Comparison of ENCODE assay signal across 8 cellular contexts in the genomic region with DNA sequence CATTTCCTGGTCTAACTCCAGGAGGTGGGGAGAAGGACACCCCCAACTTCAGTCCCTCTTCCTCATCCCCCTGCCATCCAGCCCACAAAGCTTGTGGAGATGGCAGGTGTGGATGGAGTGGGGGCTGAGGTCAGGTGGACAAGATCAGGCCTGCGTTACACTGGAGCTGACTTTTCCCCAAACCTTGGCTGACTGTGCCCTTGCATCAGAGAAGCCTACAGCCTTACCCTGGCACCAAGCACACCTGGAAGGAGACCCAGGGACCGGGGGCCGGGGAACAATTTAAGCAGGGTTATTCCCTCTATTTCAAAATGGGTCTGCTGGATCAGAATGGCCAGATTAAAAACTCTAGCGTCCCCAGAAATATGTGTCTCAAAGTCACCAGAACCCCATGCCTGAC. TPM values are rescaled to one million over a fixed set of nuclear protein-coding genes. Genes with fewer than 3 reads are reported as not detected.
DNase-seq lines count a peak whose midpoint lies in the region; ATAC-seq and TF ChIP-seq lines count a peak whose summit lies in the region.

No MANE protein-coding gene starts in this region.

- no peak overlapping the region for H3K4me3 ChIP-seq in left ventricle myocardium inferior

- no peaks in the 10 kb centered on the region for H3K9me3 ChIP-seq in left ventricle myocardium inferior (replicated peaks)

- no peaks in the 10 kb centered on the region for H3K9me3 Mint-ChIP-seq in activated T-cell treated with anti-CD3 and anti-CD28 coated beads, Interleukin-2, amount 50 U/mL, for 72 hours

- H3K36me3 ChIP-seq in left ventricle myocardium inferior = no peaks in the 10 kb centered on the region

- DNase-seq in activated T-cell treated with anti-CD3 and anti-CD28 coated beads, Interleukin-2, amount 50 U/mL, for 72 hours = no peak
- DNase-seq in activated T-cell treated with anti-CD3 and anti-CD28 coated beads, Interleukin-2, amount 50 U/mL, for 1 hour = no peak
- DNase-seq in left ventricle myocardium inferior (no peak), substantia nigra (lab: John Stamatoyannopoulos, UW) (peak in 1 of 49 donors; percentile 53), ureter (ENCODE audit: low spot score) (no peak), NCI-H345 (lab: John Stamatoyannopoulos, UW) (no peak)

- no peaks in the 10 kb centered on the region for H3K27me3 Mint-ChIP-seq in activated T-cell treated with anti-CD3 and anti-CD28 coated beads, Interleukin-2, amount 50 U/mL, for 72 hours (ENCODE audit: low read depth)

- peak overlapping the region; percentile 89; the same call in 1 of the 2 replicates for H3K27ac ChIP-seq in VCaP
- peak overlapping the region; percentile 80 for H3K27ac ChIP-seq in left ventricle myocardium inferior (replicated peaks)
- H3K27ac ChIP-seq in substantia nigra (ENCODE audit: low read depth, low read length, poor library complexity, severe bottlenecking) = peak overlapping the region; percentile 93

- intact Hi-C loops in left ventricle myocardium inferior (cut with micrococcal nuclease) = loop anchor here (2.0 kb wide), 1 partner anchor 31 kb away; no protein-coding TSS in a partner anchor

- H3K4me1 ChIP-seq in left ventricle myocardium inferior = peaks cover 61% of the 10 kb centered on the region

- H3K4me1 Mint-ChIP-seq in activated T-cell treated with anti-CD3 and anti-CD28 coated beads, Interleukin-2, amount 50 U/mL, for 72 hours (ENCODE audit: low read depth) = peaks cover 32% of the 10 kb centered on the region

- ATAC-seq in activated T-cell treated with anti-CD3 and anti-CD28 coated beads, Interleukin-2, amount 50 U/mL, for 72 hours (replicated peaks in 1 of 2) = no peak
- ATAC-seq in HG03045 (IDR thresholded peaks at IDR 0.05; ENCODE audit: unreplicated experiment) = no peak

- H3K36me3 Mint-ChIP-seq in activated T-cell treated with anti-CD3 and anti-CD28 coated beads, Interleukin-2, amount 50 U/mL, for 72 hours (ENCODE audit: insufficient read depth in 2 of 2) = no peaks in the 10 kb centered on the region

- H3K4me3 Mint-ChIP-seq in activated T-cell treated with anti-CD3 and anti-CD28 coated beads, Interleukin-2, amount 50 U/mL, for 72 hours = peak overlapping the region; percentile 94 to 95

- no peak for TF ChIP-seq CTCF in VCaP (conservative IDR thresholded peaks at IDR 0.05)
- no peak for TF ChIP-seq CTCF in left ventricle myocardium inferior (IDR thresholded peaks at IDR 0.05; ENCODE audit: borderline replicate concordance)

- no peaks in the 10 kb centered on the region for H3K27me3 ChIP-seq in left ventricle myocardium inferior (ENCODE audit: low read depth)

- H3K27ac Mint-ChIP-seq in activated T-cell treated with anti-CD3 and anti-CD28 coated beads, Interleukin-2, amount 50 U/mL, for 72 hours = no peak overlapping the region

RNA-seq across cellular contexts. Expression of a gene that starts 14.4 kb away (rescaled TPM):
- total RNA-seq in activated T-cell treated with anti-CD3 and anti-CD28 coated beads, Interleukin-2, amount 50 U/mL, for 72 hours = 100 to 1,000 TPM in 1 of 2 donors, 10 to 100 TPM in 1; 94.8 to 112 TPM
- total RNA-seq in left ventricle myocardium inferior = 33.2 TPM
- total RNA-seq in ureter = 97.6 TPM
